Comparison of ENCODE assay signal across 28 cellular contexts in the genomic region with DNA sequence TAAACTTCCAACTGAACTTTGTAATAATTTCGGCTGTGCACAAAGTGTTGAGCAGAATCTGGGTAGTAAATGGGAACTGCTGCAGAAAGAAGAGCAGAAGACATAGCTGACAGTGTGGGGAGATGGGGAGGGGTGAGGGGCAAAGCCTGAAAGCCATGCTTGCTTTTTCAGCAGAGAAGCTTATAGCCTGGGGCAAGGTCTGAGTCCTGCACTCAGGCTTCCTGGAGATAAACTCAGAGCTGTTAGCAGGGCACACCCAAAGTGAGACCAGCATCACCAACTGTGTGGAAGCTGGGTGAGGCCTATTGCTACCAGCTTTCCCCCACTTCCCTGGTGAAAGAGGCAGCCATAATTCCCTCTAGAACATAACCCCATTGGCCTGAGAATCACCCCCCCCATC.
"Had no signal": no experiment of that assay in that cellular context is flagged by ENCODE, and none has a peak within 500 bp of the region (broad histone marks: within the 10 kb centered on the region; RNA-seq: fewer than 3 reads in every experiment).

No MANE protein-coding gene starts in this region.

- H3K9me3 Mint-ChIP-seq: activated B cell treated with CpG ODN at 0.5 μM for 24 hours; activated CD8-positive, alpha-beta T cell treated with anti-CD3 and anti-CD28 coated beads for 36 hours; activated naive CD4-positive, alpha-beta T cell treated with anti-CD3 and anti-CD28 coated beads, Interleukin-2, amount 50 U/mL, for 24 hours; activated naive CD8-positive, alpha-beta T cell treated with anti-CD3 and anti-CD28 coated beads, Interleukin-2, amount 10 ng/mL, durations not matched to agents 7 days and 5 days; activated T-helper 2 cell treated with anti-CD3 and anti-CD28 coated beads, Interferon-gamma antibody, Interleukin-2, Interleukin-4, amounts not matched to agents 10 μg/mL and 5 μg/mL and 100 μg/mL, durations not matched to agents 14 hours and 24 hours and 36 hours; central memory CD8-positive, alpha-beta T cell had no signal

- H3K36me3 Mint-ChIP-seq: activated naive CD4-positive, alpha-beta T cell treated with anti-CD3 and anti-CD28 coated beads, Interleukin-2, amount 50 U/mL, for 24 hours; activated naive CD8-positive, alpha-beta T cell treated with anti-CD3 and anti-CD28 coated beads, Interleukin-2, amount 10 ng/mL, durations not matched to agents 7 days and 5 days had no signal

- H3K4me1 Mint-ChIP-seq: activated B cell treated with CpG ODN at 0.5 μM for 24 hours; activated naive CD4-positive, alpha-beta T cell treated with anti-CD3 and anti-CD28 coated beads, Interleukin-2, amount 50 U/mL, for 24 hours; activated naive CD8-positive, alpha-beta T cell treated with anti-CD3 and anti-CD28 coated beads, Interleukin-2, amount 10 ng/mL, durations not matched to agents 7 days and 5 days; central memory CD8-positive, alpha-beta T cell had no signal

- DNase-seq: activated B cell treated with CpG ODN at 0.5 μM for 24 hours; activated CD4-positive, alpha-beta T cell treated with anti-CD3 and anti-CD28 coated beads for 1 hour; activated CD4-positive, alpha-beta T cell treated with anti-CD3 and anti-CD28 coated beads for 48 hours; activated CD8-positive, alpha-beta T cell treated with anti-CD3 and anti-CD28 coated beads for 36 hours; activated gamma-delta T cell; activated naive CD4-positive, alpha-beta T cell treated with Interleukin-2 at 50 U/mL for 16 hours; activated naive CD8-positive, alpha-beta T cell treated with anti-CD3 and anti-CD28 coated beads, Interleukin-2, amount 10 ng/mL, durations not matched to agents 7 days and 5 days; activated T-cell treated with anti-CD3 and anti-CD28 coated beads, Interleukin-2, amount 50 U/mL, for 1 hour; amygdala; NCI-H1048; NCI-H1105 treated with DMSO at 0.1 percent for 48 hours; NCI-H1436; NCI-H187; NCI-H2029 treated with DMSO at 0.1 percent for 48 hours; NCI-H2107; NCI-H2171; NCI-H446; NCI-H510A treated with DMSO at 0.1 percent for 48 hours; NK-92 treated with Interleukin-12 subunit alpha and Interleukin-12 subunit beta, amount 100 ng/mL, for 24 hours; PC-3; SIG-M5; SW 1271; T-helper 1 cell; T-helper 2 cell; T-helper 9 cell had no signal

- H3K27ac Mint-ChIP-seq: activated B cell treated with CpG ODN at 0.5 μM for 24 hours; activated CD8-positive, alpha-beta T cell treated with anti-CD3 and anti-CD28 coated beads for 36 hours; activated naive CD4-positive, alpha-beta T cell treated with anti-CD3 and anti-CD28 coated beads, Interleukin-2, amount 50 U/mL, for 24 hours; activated naive CD8-positive, alpha-beta T cell treated with anti-CD3 and anti-CD28 coated beads, Interleukin-2, amount 10 ng/mL, durations not matched to agents 7 days and 5 days; activated T-helper 2 cell treated with anti-CD3 and anti-CD28 coated beads, Interferon-gamma antibody, Interleukin-2, Interleukin-4, amounts not matched to agents 10 μg/mL and 5 μg/mL and 100 μg/mL, durations not matched to agents 14 hours and 24 hours and 36 hours had no signal

- H3K4me3 Mint-ChIP-seq: activated B cell treated with CpG ODN at 0.5 μM for 24 hours; activated CD8-positive, alpha-beta T cell treated with anti-CD3 and anti-CD28 coated beads for 36 hours; activated naive CD4-positive, alpha-beta T cell treated with anti-CD3 and anti-CD28 coated beads, Interleukin-2, amount 50 U/mL, for 24 hours; activated naive CD8-positive, alpha-beta T cell treated with anti-CD3 and anti-CD28 coated beads, Interleukin-2, amount 10 ng/mL, durations not matched to agents 7 days and 5 days; central memory CD8-positive, alpha-beta T cell had no signal
